ENCODE assay signal across 21 cellular contexts in the genomic region with DNA sequence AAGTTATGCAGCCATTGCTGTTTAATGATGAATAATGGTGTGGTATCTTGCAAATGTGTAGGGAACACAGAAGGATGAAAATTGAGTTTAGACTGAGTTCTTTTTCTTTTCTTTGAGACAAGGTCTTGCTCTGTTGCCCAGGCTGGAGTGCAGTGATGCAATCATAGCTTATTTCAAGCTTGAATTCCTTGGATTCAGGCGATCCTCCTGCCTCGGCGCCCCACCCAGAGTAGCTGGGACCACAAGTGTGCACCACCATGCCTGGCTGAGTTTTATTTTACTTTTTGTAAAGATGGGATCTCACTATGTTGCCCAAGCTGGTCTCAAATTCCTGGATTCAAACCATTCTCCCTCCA.
DNase-seq lines count a peak whose midpoint lies in the region; ATAC-seq and TF ChIP-seq lines count a peak whose summit lies in the region.
"Had no signal": no experiment of that assay in that cellular context is flagged by ENCODE, and none has a peak within 500 bp of the region (broad histone marks: within the 10 kb centered on the region; RNA-seq: fewer than 3 reads in every experiment).

No MANE protein-coding gene starts in this region.

- no peaks in the 10 kb centered on the region for H3K9me3 ChIP-seq in breast epithelium
- no peaks in the 10 kb centered on the region for H3K9me3 ChIP-seq in thyroid gland
- H3K9me3 ChIP-seq: psoas muscle had no signal

- TF ChIP-seq CTCF in MCF 10A (IDR thresholded peaks at IDR 0.05; ENCODE audit: unreplicated experiment) (no peak), breast epithelium (IDR thresholded peaks at IDR 0.05) (no peak), thyroid gland (IDR thresholded peaks at IDR 0.05) (no peak)

- H3K4me3 ChIP-seq in breast epithelium (no peak overlapping the region), thyroid gland (replicated peaks in 1 of 3) (no peak overlapping the region)
- H3K4me3 ChIP-seq: lung, psoas muscle, skin epidermis had no signal

- CTCF ChIA-PET in MCF 10A (lab: Yijun Ruan, JAX), result interaction anchor here (0.7 kb wide), 2 partner anchors 11 to 473 kb away, joined by 4 to 5 read pairs; no protein-coding TSS in a partner anchor

- no TSS peak for BruUV-seq in MCF 10A (replicated peaks; lab: Mats Ljungman, UMichigan)

- no peak for ATAC-seq in GM19324 (IDR thresholded peaks at IDR 0.05; ENCODE audit: low FRiP score, unreplicated experiment)
- ATAC-seq in GM19023 (IDR thresholded peaks at IDR 0.05; ENCODE audit: unreplicated experiment), result no peak

- POLR2A ChIA-PET in MCF 10A (lab: Yijun Ruan, JAX), result no interaction called here

- H3K27ac Mint-ChIP-seq in MCF 10A (ENCODE audit: low read depth, unreplicated experiment), result peak overlapping the region; percentile 11
- peak overlapping the region; percentile 46 for H3K27ac Mint-ChIP-seq in activated naive CD8-positive, alpha-beta T cell treated with anti-CD3 and anti-CD28 coated beads for 36 hours
- H3K27ac Mint-ChIP-seq: activated T-cell treated with anti-CD3 and anti-CD28 coated beads, Interleukin-2, amount 50 U/mL, for 72 hours had no signal

- DNase-seq in MCF 10A (ENCODE audit: unreplicated experiment) (no peak), breast epithelium (ENCODE audit: low spot score in 2 of 2) (no peak), glomerular visceral epithelial cell (ENCODE audit: extremely low spot score) (peak; percentile 70), thyroid gland (peak; percentile 30 to 62), SKM-1 (lab: John Stamatoyannopoulos, UW; ENCODE audit: unreplicated experiment) (no peak)
- DNase-seq in activated naive CD8-positive, alpha-beta T cell treated with anti-CD3 and anti-CD28 coated beads for 36 hours, result no peak
- DNase-seq: activated CD4-positive, CD25-positive, alpha-beta regulatory T cell treated with anti-CD3 and anti-CD28 coated beads, Interleukin-2, amount 50 U/mL, for 72 hours; activated naive CD4-positive, alpha-beta T cell treated with anti-CD3 and anti-CD28 coated beads, Interleukin-2, amount 50 U/mL, for 16 hours; anterior cingulate cortex; C1 segment of cervical spinal cord; central memory CD4-positive, alpha-beta T cell; NCI-H2081 treated with DMSO at 0.1 percent for 48 hours; psoas muscle; Right ventricle myocardium superior; stimulated activated naive CD4-positive, alpha-beta T cell had no signal

- no peak overlapping the region for H3K4me3 Mint-ChIP-seq in MCF 10A (ENCODE audit: unreplicated experiment)
- no peak overlapping the region for H3K4me3 Mint-ChIP-seq in activated naive CD8-positive, alpha-beta T cell treated with anti-CD3 and anti-CD28 coated beads for 36 hours

- no peak overlapping the region for H3K27ac ChIP-seq in breast epithelium
- H3K27ac ChIP-seq in thyroid gland, result no peak overlapping the region
- H3K27ac ChIP-seq: epithelial cell of prostate, psoas muscle, skin epidermis had no signal

- H3K27me3 ChIP-seq in breast epithelium (peaks cover 0 to 4% of the 10 kb centered on the region in 2 donors), thyroid gland (no peaks in the 10 kb centered on the region)

- peaks cover 11% of the 10 kb centered on the region for H3K27me3 Mint-ChIP-seq in MCF 10A (ENCODE audit: insufficient read depth, unreplicated experiment)
- no peaks in the 10 kb centered on the region for H3K27me3 Mint-ChIP-seq in activated naive CD8-positive, alpha-beta T cell treated with anti-CD3 and anti-CD28 coated beads for 36 hours

- H3K36me3 ChIP-seq in breast epithelium, result no peaks in the 10 kb centered on the region
- no peaks in the 10 kb centered on the region for H3K36me3 ChIP-seq in thyroid gland

- no peaks in the 10 kb centered on the region for H3K36me3 Mint-ChIP-seq in MCF 10A (ENCODE audit: insufficient read depth, unreplicated experiment)
- no peaks in the 10 kb centered on the region for H3K36me3 Mint-ChIP-seq in activated naive CD8-positive, alpha-beta T cell treated with anti-CD3 and anti-CD28 coated beads for 36 hours

- 54 to 61% methylated on average over 3 of the region's 3 CpGs for whole genome bisulfite sequencing in thyroid gland, 2 donors

- TF ChIP-seq POLR2A in breast epithelium (IDR thresholded peaks at IDR 0.05) (no peak), thyroid gland (IDR thresholded peaks at IDR 0.05) (no peak)

- peaks cover 6% of the 10 kb centered on the region for H3K4me1 Mint-ChIP-seq in MCF 10A (ENCODE audit: insufficient read depth, unreplicated experiment)
- peaks cover 24% of the 10 kb centered on the region for H3K4me1 Mint-ChIP-seq in activated naive CD8-positive, alpha-beta T cell treated with anti-CD3 and anti-CD28 coated beads for 36 hours

- intact Hi-C loops in MCF 10A (cut with micrococcal nuclease), result loop anchor here (1.0 kb wide), 1 partner anchor 199 kb away; no protein-coding TSS in a partner anchor
- intact Hi-C loops in breast epithelium (cut with DNase I; ENCODE audit: low total_unique reads), result no loop called here
- intact Hi-C loops in thyroid gland (cut with DNase I), result no loop called here

- no peaks in the 10 kb centered on the region for H3K9me3 Mint-ChIP-seq in MCF 10A (ENCODE audit: unreplicated experiment)
- no peaks in the 10 kb centered on the region for H3K9me3 Mint-ChIP-seq in activated naive CD8-positive, alpha-beta T cell treated with anti-CD3 and anti-CD28 coated beads for 36 hours
- H3K9me3 Mint-ChIP-seq: activated T-cell treated with anti-CD3 and anti-CD28 coated beads, Interleukin-2, amount 50 U/mL, for 72 hours had no signal

- H3K4me1 ChIP-seq in breast epithelium (no peaks in the 10 kb centered on the region), thyroid gland (peaks cover 6 to 7% of the 10 kb centered on the region in 2 donors)
- H3K4me1 ChIP-seq: psoas muscle had no signal

Comparison
In these comparisons a context has a peak if more than half of its experiments do, and no peak if none do; other contexts are left out.
1. DNase-seq: peak in glomerular visceral epithelial cell (single experiment) and thyroid gland (2 of 2); none in MCF 10A (single experiment), breast epithelium (0 of 2), activated naive CD8-positive, alpha-beta T cell treated with anti-CD3 and anti-CD28 coated beads for 36 hours (single experiment) and SKM-1 (single experiment).